In the genomic region with DNA sequence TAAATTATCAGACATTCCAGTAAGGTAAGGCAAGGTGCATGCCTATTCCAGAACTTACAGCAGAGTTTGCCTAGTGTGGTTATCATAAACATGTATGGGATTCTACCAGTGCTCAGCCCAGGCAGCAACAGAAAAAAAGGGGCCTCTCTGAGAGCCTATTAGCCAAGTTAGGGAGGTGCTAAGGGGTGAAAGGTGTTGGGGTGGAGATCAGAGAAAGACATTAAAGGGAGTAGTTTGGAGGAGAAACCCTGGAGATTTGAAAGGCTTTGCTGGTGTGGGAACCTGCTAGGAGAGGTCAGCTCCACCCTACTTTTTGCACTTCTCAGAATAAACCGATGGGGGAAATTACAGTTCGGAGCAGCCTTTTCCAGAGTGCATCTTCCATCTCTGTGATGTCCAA, we compare ENCODE assay signal across 9 cellular contexts. TPM values are rescaled to one million over a fixed set of nuclear protein-coding genes. Genes with fewer than 3 reads are reported as not detected.
DNase-seq lines count a peak whose midpoint lies in the region; ATAC-seq and TF ChIP-seq lines count a peak whose summit lies in the region.
"Had no signal": no experiment of that assay in that cellular context is flagged by ENCODE, and none has a peak within 500 bp of the region (broad histone marks: within the 10 kb centered on the region; RNA-seq: fewer than 3 reads in every experiment).

No MANE protein-coding gene starts in this region.

- intact Hi-C loops in activated CD8-positive, alpha-beta T cell treated with anti-CD3 and anti-CD28 coated beads for 36 hours (cut with micrococcal nuclease), result loop anchor here (1.0 to 5.0 kb wide), 3 partner anchors 9 to 177 kb away; a partner anchor contains a TSS
- intact Hi-C loops in thyroid gland (cut with DNase I), result loop anchor here (10.0 kb wide), 1 partner anchor 45 kb away; a partner anchor contains a TSS

- H3K27ac ChIP-seq in suprapubic skin, result peak overlapping the region; percentile 98
- peak overlapping the region in 2 of 4 donors; percentile 90 to 92 for H3K27ac ChIP-seq in gastroesophageal sphincter
- no peak overlapping the region for H3K27ac ChIP-seq in thyroid gland

- WGBS in suprapubic skin, result 23% methylated on average over 2 of the region's 2 CpGs
- WGBS in gastroesophageal sphincter (ENCODE audit: low coverage in 1 of 2), 2 donors, result 37 to 38% methylated on average over 2 of the region's 2 CpGs
- WGBS in thyroid gland, 2 donors, result 65 to 67% methylated on average over 2 of the region's 2 CpGs

- no peaks in the 10 kb centered on the region for H3K9me3 Mint-ChIP-seq in activated T-cell treated with anti-CD3 and anti-CD28 coated beads, Interleukin-2, amount 50 U/mL, for 4 hours
- H3K9me3 Mint-ChIP-seq in activated CD8-positive, alpha-beta T cell treated with anti-CD3 and anti-CD28 coated beads for 36 hours, result no peaks in the 10 kb centered on the region
- H3K9me3 Mint-ChIP-seq in immature natural killer cell, result no peaks in the 10 kb centered on the region

- H3K4me1 ChIP-seq in suprapubic skin (peaks cover 67% of the 10 kb centered on the region), gastroesophageal sphincter (peaks cover 15 to 79% (median 31%) of the 10 kb centered on the region in 3 donors), thyroid gland (peaks cover 30 to 54% of the 10 kb centered on the region in 2 donors)

- peaks cover 31% of the 10 kb centered on the region for H3K36me3 Mint-ChIP-seq in activated T-cell treated with anti-CD3 and anti-CD28 coated beads, Interleukin-2, amount 50 U/mL, for 4 hours (ENCODE audit: insufficient read depth)
- H3K36me3 Mint-ChIP-seq in activated CD8-positive, alpha-beta T cell treated with anti-CD3 and anti-CD28 coated beads for 36 hours (ENCODE audit: low read depth), result peaks cover 73% of the 10 kb centered on the region
- H3K36me3 Mint-ChIP-seq in immature natural killer cell, result peaks cover 10 to 19% (median 11%) of the 10 kb centered on the region in 3 donors

- POLR2A ChIA-PET in activated CD8-positive, alpha-beta T cell treated with anti-CD3 and anti-CD28 coated beads for 36 hours (lab: Charles Lee), result interaction anchor here (0.9 to 5.0 kb wide), 8 partner anchors 9 to 187 kb away, joined by 3 to 37 read pairs (median 7); a partner anchor contains a TSS

- H3K27me3 ChIP-seq in suprapubic skin (no peaks in the 10 kb centered on the region), gastroesophageal sphincter (no peaks in the 10 kb centered on the region), thyroid gland (no peaks in the 10 kb centered on the region)

- H3K4me3 ChIP-seq in suprapubic skin (peak overlapping the region; percentile 98), gastroesophageal sphincter (peak overlapping the region in 1 of 2 donors; percentile 94), thyroid gland (replicated peaks in 1 of 3) (no peak overlapping the region)

- no peaks in the 10 kb centered on the region for H3K27me3 Mint-ChIP-seq in activated T-cell treated with anti-CD3 and anti-CD28 coated beads, Interleukin-2, amount 50 U/mL, for 4 hours (ENCODE audit: low read depth)
- no peaks in the 10 kb centered on the region for H3K27me3 Mint-ChIP-seq in activated CD8-positive, alpha-beta T cell treated with anti-CD3 and anti-CD28 coated beads for 36 hours
- peaks cover 14 to 45% (median 27%) of the 10 kb centered on the region in 3 donors for H3K27me3 Mint-ChIP-seq in immature natural killer cell (ENCODE audit: low read depth in 3 of 3)

- H3K27ac Mint-ChIP-seq in activated CD8-positive, alpha-beta T cell treated with anti-CD3 and anti-CD28 coated beads for 36 hours, result peak overlapping the region; percentile 97
- peak overlapping the region; percentile 94 to 100 (median 99) for H3K27ac Mint-ChIP-seq in immature natural killer cell

- TF ChIP-seq EP300 in suprapubic skin (IDR thresholded peaks at IDR 0.05), result no peak
- no peak for TF ChIP-seq EP300 in gastroesophageal sphincter (IDR thresholded peaks at IDR 0.05)

- ATAC-seq in activated T-cell treated with anti-CD3 and anti-CD28 coated beads, Interleukin-2, amount 50 U/mL, for 4 hours, result no peak
- no peak for ATAC-seq in activated CD8-positive, alpha-beta T cell treated with anti-CD3 and anti-CD28 coated beads for 36 hours
- ATAC-seq in HG03432 (IDR thresholded peaks at IDR 0.05; ENCODE audit: unreplicated experiment) (no peak), gastroesophageal sphincter (no peak)

- peaks cover 64% of the 10 kb centered on the region for H3K4me1 Mint-ChIP-seq in activated T-cell treated with anti-CD3 and anti-CD28 coated beads, Interleukin-2, amount 50 U/mL, for 4 hours (ENCODE audit: low read depth)
- H3K4me1 Mint-ChIP-seq in activated CD8-positive, alpha-beta T cell treated with anti-CD3 and anti-CD28 coated beads for 36 hours (ENCODE audit: low read depth), result peaks cover 54% of the 10 kb centered on the region
- peaks cover 75 to 82% of the 10 kb centered on the region in 2 donors for H3K4me1 Mint-ChIP-seq in immature natural killer cell

- peak overlapping the region; percentile 97 for H3K4me3 Mint-ChIP-seq in activated T-cell treated with anti-CD3 and anti-CD28 coated beads, Interleukin-2, amount 50 U/mL, for 4 hours
- H3K4me3 Mint-ChIP-seq in activated CD8-positive, alpha-beta T cell treated with anti-CD3 and anti-CD28 coated beads for 36 hours, result peak overlapping the region; percentile 93
- peak overlapping the region; percentile 90 to 99 (median 97) for H3K4me3 Mint-ChIP-seq in immature natural killer cell

- H3K36me3 ChIP-seq in suprapubic skin, result peaks cover 13% of the 10 kb centered on the region
- peaks cover 0 to 7% of the 10 kb centered on the region in 2 donors for H3K36me3 ChIP-seq in gastroesophageal sphincter
- H3K36me3 ChIP-seq in thyroid gland, result no peaks in the 10 kb centered on the region

- no peak for TF ChIP-seq POLR2A in suprapubic skin (IDR thresholded peaks at IDR 0.05)
- no peak for TF ChIP-seq POLR2A in gastroesophageal sphincter (IDR thresholded peaks at IDR 0.05)
- TF ChIP-seq POLR2A in thyroid gland (IDR thresholded peaks at IDR 0.05), result no peak

- no peak for DNase-seq in activated T-cell treated with anti-CD3 and anti-CD28 coated beads, Interleukin-2, amount 50 U/mL, for 4 hours
- no peak for DNase-seq in activated T-cell treated with anti-CD3 and anti-CD28 coated beads, Interleukin-2, amount 50 U/mL, for 48 hours
- DNase-seq in activated CD8-positive, alpha-beta T cell treated with anti-CD3 and anti-CD28 coated beads for 36 hours, result no peak
- no peak for DNase-seq in immature natural killer cell
- DNase-seq in suprapubic skin (ENCODE audit: low spot score in 2 of 2), result no peak
- no peak for DNase-seq in thyroid gland

- no peak for TF ChIP-seq CTCF in activated CD8-positive, alpha-beta T cell treated with anti-CD3 and anti-CD28 coated beads for 36 hours (IDR thresholded peaks at IDR 0.05)
- TF ChIP-seq CTCF in suprapubic skin (IDR thresholded peaks at IDR 0.05) (no peak), gastroesophageal sphincter (IDR thresholded peaks at IDR 0.05) (no peak), thyroid gland (IDR thresholded peaks at IDR 0.05) (no peak)

- CTCF ChIA-PET in activated CD8-positive, alpha-beta T cell treated with anti-CD3 and anti-CD28 coated beads for 36 hours (lab: Charles Lee), result interaction anchor here (0.7 to 5.3 kb wide), 4 partner anchors 10 to 52 kb away, joined by 3 to 50 read pairs (median 6); no protein-coding TSS in a partner anchor

- H3K9me3 ChIP-seq in suprapubic skin (no peaks in the 10 kb centered on the region), gastroesophageal sphincter (no peaks in the 10 kb centered on the region), thyroid gland (no peaks in the 10 kb centered on the region)

RNA-seq across cellular contexts. Expression of a gene that starts 2.9 kb away (rescaled TPM):
- 100 to 1,000 TPM; 381 to 396 (median 382) TPM for total RNA-seq in activated T-cell treated with anti-CD3 and anti-CD28 coated beads, Interleukin-2, amount 50 U/mL, for 4 hours
- total RNA-seq in activated CD8-positive, alpha-beta T cell treated with anti-CD3 and anti-CD28 coated beads for 36 hours, result 100 to 1,000 TPM; 636 to 644 TPM
- polyA plus RNA-seq in immature natural killer cell, result 1,000 to 10,000 TPM; 1,394 to 2,060 (median 1,454) TPM
- total RNA-seq in suprapubic skin (100 to 1,000 TPM; 267 to 384 (median 275) TPM), gastroesophageal sphincter (100 to 1,000 TPM; 275 to 314 (median 287) TPM), thyroid gland (100 to 1,000 TPM; 157 to 219 (median 170) TPM)

RNA-seq across cellular contexts. Expression of a gene that starts 40.9 kb away (rescaled TPM):
- total RNA-seq in activated T-cell treated with anti-CD3 and anti-CD28 coated beads, Interleukin-2, amount 50 U/mL, for 4 hours, result under 1 TPM; 0.66 to 0.69 (median 0.68) TPM
- under 1 TPM; 0.16 to 0.45 TPM for total RNA-seq in activated CD8-positive, alpha-beta T cell treated with anti-CD3 and anti-CD28 coated beads for 36 hours
- 1 to 10 TPM in 1 of 3 donors, under 1 TPM in 2; 0.19 to 2.9 (median 0.22) TPM for polyA plus RNA-seq in immature natural killer cell
- total RNA-seq in suprapubic skin, result 1 to 10 TPM in 2 of 4 donors, under 1 TPM in 1, not detected in 1; 0.98 to 2.0 (median 1.6) TPM
- 1 to 10 TPM in 2 of 4 donors, under 1 TPM in 2; 0.31 to 4.0 (median 1.4) TPM for total RNA-seq in gastroesophageal sphincter
- total RNA-seq in thyroid gland, result 1 to 10 TPM in 2 of 4 donors, under 1 TPM in 2; 0.63 to 2.1 (median 1.4) TPM

RNA-seq across cellular contexts. Expression of a gene that starts 50.0 kb away (rescaled TPM):
- total RNA-seq in activated T-cell treated with anti-CD3 and anti-CD28 coated beads, Interleukin-2, amount 50 U/mL, for 4 hours, result 100 to 1,000 TPM; 128 to 142 (median 131) TPM
- 10 to 100 TPM; 75.8 to 82.8 TPM for total RNA-seq in activated CD8-positive, alpha-beta T cell treated with anti-CD3 and anti-CD28 coated beads for 36 hours
- polyA plus RNA-seq in immature natural killer cell, result 100 to 1,000 TPM in 2 of 3 donors, 10 to 100 TPM in 1; 71.8 to 158 (median 101) TPM
- total RNA-seq in suprapubic skin (100 to 1,000 TPM; 103 to 154 (median 144) TPM), gastroesophageal sphincter (100 to 1,000 TPM in 3 of 4 donors, 10 to 100 TPM in 1; 97.8 to 163 (median 131) TPM), thyroid gland (100 to 1,000 TPM in 3 of 4 donors, 10 to 100 TPM in 1; 86.9 to 175 (median 121) TPM)

RNA-seq across cellular contexts. Expression of a gene that starts 50.4 kb away (rescaled TPM):
- total RNA-seq in activated T-cell treated with anti-CD3 and anti-CD28 coated beads, Interleukin-2, amount 50 U/mL, for 4 hours, result 10 to 100 TPM; 14.7 to 19.1 (median 17.8) TPM
- 10 to 100 TPM; 19.8 to 24.4 TPM for total RNA-seq in activated CD8-positive, alpha-beta T cell treated with anti-CD3 and anti-CD28 coated beads for 36 hours
- polyA plus RNA-seq in immature natural killer cell, result 100 to 1,000 TPM in 1 of 3 donors, 10 to 100 TPM in 2; 96.3 to 145 (median 98.9) TPM
- total RNA-seq in suprapubic skin (10 to 100 TPM; 33.4 to 66.4 (median 49.4) TPM), gastroesophageal sphincter (10 to 100 TPM; 48.6 to 60.2 (median 56.9) TPM), thyroid gland (100 to 1,000 TPM in 1 of 4 donors, 10 to 100 TPM in 3; 57.0 to 110 (median 81.8) TPM)

RNA-seq across cellular contexts. Expression of a gene that starts 53.2 kb away (rescaled TPM):
- total RNA-seq in activated T-cell treated with anti-CD3 and anti-CD28 coated beads, Interleukin-2, amount 50 U/mL, for 4 hours, result not detected
- not detected for total RNA-seq in activated CD8-positive, alpha-beta T cell treated with anti-CD3 and anti-CD28 coated beads for 36 hours
- polyA plus RNA-seq in immature natural killer cell, result 10 to 100 TPM; 13.0 to 64.7 (median 30.5) TPM
- total RNA-seq in suprapubic skin (1 to 10 TPM in 1 of 4 donors, under 1 TPM in 1, not detected in 2; 0.87 to 1.0 TPM), gastroesophageal sphincter (1 to 10 TPM in 1 of 4 donors, not detected in 3; 1.8 TPM), thyroid gland (under 1 TPM in 3 of 4 donors, not detected in 1; 0.13 to 0.50 (median 0.29) TPM)
- total RNA-seq: RPMI7951 had no signal
